In the genomic region with DNA sequence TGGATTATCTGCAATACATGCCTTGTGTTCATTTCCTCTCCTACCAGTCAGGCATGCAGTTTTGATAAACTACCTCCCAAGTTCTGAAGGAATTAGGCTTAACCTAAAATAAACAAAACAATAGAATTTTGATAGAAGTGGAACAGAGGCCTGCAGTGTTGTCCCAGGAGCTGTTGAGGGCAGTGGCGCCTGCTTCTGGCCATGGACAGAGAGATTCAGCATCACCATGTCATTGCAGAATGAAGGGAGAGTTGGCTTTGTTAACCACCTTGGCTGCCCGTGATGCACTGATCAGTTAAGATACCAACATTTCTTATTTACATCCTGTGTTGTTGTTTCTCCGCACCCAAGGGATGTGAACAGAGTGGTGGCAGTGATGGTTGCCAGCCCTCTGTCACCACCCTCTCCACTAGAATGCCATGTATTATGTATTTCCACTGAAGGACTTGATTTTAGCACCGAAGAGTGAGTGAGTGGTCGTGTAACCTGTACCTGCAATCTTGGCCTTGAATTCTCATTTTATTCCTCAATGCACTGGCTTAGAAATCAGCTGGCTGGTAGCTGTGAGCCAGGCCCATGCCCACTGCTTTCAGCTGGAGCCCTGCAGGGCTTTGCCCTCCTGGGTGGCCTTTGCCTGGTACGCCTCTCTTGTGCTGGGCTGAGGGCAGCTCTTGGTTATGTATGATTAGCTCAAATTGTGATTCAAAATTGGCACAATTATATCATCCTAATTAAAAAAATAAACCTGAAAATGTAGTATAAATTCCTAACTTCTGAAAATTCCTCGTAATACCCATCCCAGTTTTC, we compare ENCODE assay signal across 13 cellular contexts. TPM values are rescaled to one million over a fixed set of nuclear protein-coding genes. Genes with fewer than 3 reads are reported as not detected.
DNase-seq lines count a peak whose midpoint lies in the region; TF ChIP-seq lines count a peak whose summit lies in the region.
"Had no signal": no experiment of that assay in that cellular context is flagged by ENCODE, and none has a peak within 500 bp of the region (broad histone marks: within the 10 kb centered on the region; RNA-seq: fewer than 3 reads in every experiment).

No MANE protein-coding gene starts in this region.

- no peak overlapping the region for H2BK15ac ChIP-seq in H9 (ENCODE audit: low read depth, low read length)

- peak overlapping the region in 5 of 7 donors; percentile 44 to 93 (median 74) for H3K27ac Mint-ChIP-seq in CD4-positive, alpha-beta memory T cell
- peak overlapping the region in 2 of 3 experiments; percentile 17 to 29; a peak in 2 of 7 replicates for H3K27ac Mint-ChIP-seq in H9
- H3K27ac Mint-ChIP-seq: activated T-cell treated with anti-CD3 and anti-CD28 coated beads, Interleukin-2, amount 50 U/mL, for 24 hours had no signal

- H3K4me1 ChIP-seq in CD4-positive, alpha-beta memory T cell (ENCODE audit: insufficient read depth, low read length): peaks cover 28% of the 10 kb centered on the region
- H3K4me1 ChIP-seq in H9 (ENCODE audit: insufficient read depth, low read length) (peaks cover 4% of the 10 kb centered on the region; the same call in 1 of the 2 replicates), left ventricle myocardium inferior (peaks cover 27% of the 10 kb centered on the region)
- no peaks in the 10 kb centered on the region for H3K4me1 ChIP-seq in effector memory CD4-positive, alpha-beta T cell (ENCODE audit: control insufficient read depth, insufficient read depth, low read length, poor library complexity, severe bottlenecking)
- H3K4me1 ChIP-seq: tibial artery had no signal

- no peak overlapping the region for H3K4ac ChIP-seq in H9 (ENCODE audit: low read depth, low read length)

- peak in 1 of 5 donors; percentile 19 for DNase-seq in CD4-positive, alpha-beta memory T cell
- no peak for DNase-seq in H9
- DNase-seq in astrocyte of the spinal cord (ENCODE audit: low read depth, low spot score): no peak
- no peak for DNase-seq in left ventricle myocardium inferior
- no peak for DNase-seq in effector memory CD4-positive, alpha-beta T cell
- no peak for DNase-seq in NCI-H1417 treated with DMSO at 0.1 percent for 48 hours (lab: John Stamatoyannopoulos, UW)
- DNase-seq in stimulated activated CD4-positive, alpha-beta T cell treated with anti-CD3 and anti-CD28 coated beads, Interleukin-15, amount 100 ng/mL, for 24 hours: no peak
- no peak for DNase-seq in substantia nigra (lab: John Stamatoyannopoulos, UW)
- DNase-seq: activated T-cell treated with anti-CD3 and anti-CD28 coated beads, Interleukin-2, amount 50 U/mL, for 24 hours; stimulated activated CD4-positive, alpha-beta T cell treated with anti-CD3 and anti-CD28 coated beads, Interleukin-12 subunit alpha, Interleukin-12 subunit beta, amount 100 ng/mL, for 4 hours; tibial artery had no signal

- peaks cover 9 to 20% of the 10 kb centered on the region in 2 donors for H3K36me3 Mint-ChIP-seq in CD4-positive, alpha-beta memory T cell
- H3K36me3 Mint-ChIP-seq in H9 (ENCODE audit: insufficient read depth in 1 of 3, low read depth in 3 of 3): no peaks in the 10 kb centered on the region

- H4K8ac ChIP-seq in H9 (replicated peaks; ENCODE audit: insufficient read length, low read depth, low read length): no peak overlapping the region

- H3K36me3 ChIP-seq in CD4-positive, alpha-beta memory T cell (ENCODE audit: insufficient read depth, low read length): peaks cover under 1% of the 10 kb centered on the region
- H3K36me3 ChIP-seq in left ventricle myocardium inferior: no peaks in the 10 kb centered on the region
- no peaks in the 10 kb centered on the region for H3K36me3 ChIP-seq in effector memory CD4-positive, alpha-beta T cell (ENCODE audit: control insufficient read depth, insufficient read depth, low read length)
- H3K36me3 ChIP-seq: neutrophil, tibial artery had no signal

- no peak overlapping the region for H4K5ac ChIP-seq in H9 (ENCODE audit: insufficient read length, low read depth, low read length)

- no peaks in the 10 kb centered on the region for H3K23me2 ChIP-seq in H9 (ENCODE audit: insufficient read length, low read depth, low read length, poor library complexity, severe bottlenecking)

- H3K9me3 Mint-ChIP-seq in CD4-positive, alpha-beta memory T cell: no peaks in the 10 kb centered on the region
- H3K9me3 Mint-ChIP-seq in H9: no peaks in the 10 kb centered on the region
- H3K9me3 Mint-ChIP-seq: activated T-cell treated with anti-CD3 and anti-CD28 coated beads, Interleukin-2, amount 50 U/mL, for 24 hours had no signal

- H3K4me3 ChIP-seq in CD4-positive, alpha-beta memory T cell (ENCODE audit: low read length in 2 of 2): no peak overlapping the region
- no peak overlapping the region for H3K4me3 ChIP-seq in astrocyte of the spinal cord (ENCODE audit: low read depth, low read length)
- no peak overlapping the region for H3K4me3 ChIP-seq in left ventricle myocardium inferior
- no peak overlapping the region for H3K4me3 ChIP-seq in effector memory CD4-positive, alpha-beta T cell (ENCODE audit: insufficient read depth, low read depth, low read length, poor library complexity, severe bottlenecking)
- H3K4me3 ChIP-seq: K562, tibial artery had no signal

- no peak overlapping the region for H3T11ph ChIP-seq in H9 (ENCODE audit: low read length)

- H4K91ac ChIP-seq in H9 (ENCODE audit: insufficient read length, low read depth, low read length): no peak overlapping the region

- no peak overlapping the region for H3K4me2 ChIP-seq in H9 (ENCODE audit: insufficient read depth, insufficient read length, low read length)

- H2AFZ ChIP-seq in H9 (ENCODE audit: low read length): no peak overlapping the region

- no peaks in the 10 kb centered on the region for H3K27me3 Mint-ChIP-seq in CD4-positive, alpha-beta memory T cell
- no peaks in the 10 kb centered on the region for H3K27me3 Mint-ChIP-seq in H9 (ENCODE audit: low read depth)
- H3K27me3 Mint-ChIP-seq: activated T-cell treated with anti-CD3 and anti-CD28 coated beads, Interleukin-2, amount 50 U/mL, for 24 hours had no signal

- no peak overlapping the region for H3K27ac ChIP-seq in CD4-positive, alpha-beta memory T cell (ENCODE audit: low read depth, low read length)
- H3K27ac ChIP-seq in H9 (ENCODE audit: insufficient read length, low read depth, low read length) (no peak overlapping the region), left ventricle myocardium inferior (replicated peaks) (no peak overlapping the region), substantia nigra (ENCODE audit: low read depth, low read length, poor library complexity, severe bottlenecking) (no peak overlapping the region)
- H3K27ac ChIP-seq in effector memory CD4-positive, alpha-beta T cell (ENCODE audit: insufficient read depth, low read length, poor library complexity, severe bottlenecking): no peak overlapping the region
- H3K27ac ChIP-seq: neutrophil, tibial artery had no signal

- no peak overlapping the region for H3K18ac ChIP-seq in H9 (ENCODE audit: insufficient read length, low read depth, low read length)

- H2AK5ac ChIP-seq in H9 (ENCODE audit: insufficient read length, low read length): no peak overlapping the region

- no peaks in the 10 kb centered on the region for H3K9me3 ChIP-seq in CD4-positive, alpha-beta memory T cell (ENCODE audit: control insufficient read depth in 1 of 2, low read length in 2 of 2)
- H3K9me3 ChIP-seq in H9 (ENCODE audit: control insufficient read depth, low read depth, low read length) (no peaks in the 10 kb centered on the region), left ventricle myocardium inferior (replicated peaks) (no peaks in the 10 kb centered on the region)
- no peaks in the 10 kb centered on the region for H3K9me3 ChIP-seq in effector memory CD4-positive, alpha-beta T cell (ENCODE audit: control insufficient read depth, low read length)
- H3K9me3 ChIP-seq: neutrophil, tibial artery had no signal

- no peak overlapping the region for H2BK5ac ChIP-seq in H9 (ENCODE audit: insufficient read length, low read length)

- no peak overlapping the region for H3K9ac ChIP-seq in H9 (ENCODE audit: extremely low read depth, insufficient read length, low read length)

- H3K4me3 Mint-ChIP-seq in CD4-positive, alpha-beta memory T cell: peak overlapping the region in 2 of 8 donors; percentile 11 to 43
- no peak overlapping the region for H3K4me3 Mint-ChIP-seq in H9
- H3K4me3 Mint-ChIP-seq: activated T-cell treated with anti-CD3 and anti-CD28 coated beads, Interleukin-2, amount 50 U/mL, for 24 hours had no signal

- H3K14ac ChIP-seq in H9 (ENCODE audit: insufficient read depth, low read length): no peak overlapping the region

- no peaks in the 10 kb centered on the region for H3K79me2 ChIP-seq in H9 (ENCODE audit: insufficient read depth, low read length)

- peaks cover 10 to 56% (median 22%) of the 10 kb centered on the region in 4 donors for H3K4me1 Mint-ChIP-seq in CD4-positive, alpha-beta memory T cell
- peaks cover 16 to 21% of the 10 kb centered on the region in 2 experiments for H3K4me1 Mint-ChIP-seq in H9

- CTCF ChIA-PET in CD4-positive, alpha-beta memory T cell (lab: Charles Lee; ENCODE audit: partially characterized antibody): no interaction called here

- H2BK20ac ChIP-seq in H9 (ENCODE audit: low read depth, low read length, poor library complexity, severe bottlenecking): no peak overlapping the region

- no peak overlapping the region for H2BK12ac ChIP-seq in H9 (ENCODE audit: insufficient read length, low read depth, low read length)

- TF ChIP-seq CTCF in H9 (conservative IDR thresholded peaks at IDR 0.05) (peak; percentile 58), astrocyte of the spinal cord (IDR thresholded peaks at IDR 0.05; ENCODE audit: low read depth, low read length) (peak; percentile 28), left ventricle myocardium inferior (IDR thresholded peaks at IDR 0.05; ENCODE audit: borderline replicate concordance) (peak; percentile 35)

- in situ Hi-C loops in astrocyte of the spinal cord (cut with HindIII; ENCODE audit: low sequenced_read_pairs): no loop called here

- no peaks in the 10 kb centered on the region for H4K20me1 ChIP-seq in H9 (ENCODE audit: control insufficient read depth, insufficient read depth, insufficient read length)

- H3K79me1 ChIP-seq in H9 (ENCODE audit: insufficient read depth, low read depth, low read length, poor library complexity, severe bottlenecking): no peaks in the 10 kb centered on the region

- POLR2A ChIA-PET in CD4-positive, alpha-beta memory T cell (lab: Charles Lee; ENCODE audit: partially characterized antibody): no interaction called here

- H3K27me3 ChIP-seq in CD4-positive, alpha-beta memory T cell (ENCODE audit: insufficient read depth, low read length): no peaks in the 10 kb centered on the region
- H3K27me3 ChIP-seq in H9 (ENCODE audit: insufficient read depth, low read length): no peaks in the 10 kb centered on the region
- H3K27me3 ChIP-seq in left ventricle myocardium inferior (ENCODE audit: low read depth): no peaks in the 10 kb centered on the region
- H3K27me3 ChIP-seq in effector memory CD4-positive, alpha-beta T cell (replicated peaks; ENCODE audit: control insufficient read depth, insufficient read depth, low read length, poor library complexity, severe bottlenecking): no peaks in the 10 kb centered on the region
- H3K27me3 ChIP-seq: neutrophil, tibial artery had no signal

- no peak overlapping the region for H2BK120ac ChIP-seq in H9 (ENCODE audit: low read depth, low read length, poor library complexity, severe bottlenecking)

- H3K56ac ChIP-seq in H9 (ENCODE audit: insufficient read length, low read depth, low read length): no peak overlapping the region

- no CpG with 5 or more reads among the region's 7 CpGs for WGBS in H9 (ENCODE audit: extremely low coverage, insufficient read length, low lambda C conversion rate)

- H3K23ac ChIP-seq in H9 (ENCODE audit: insufficient read length, low read depth, low read length): no peak overlapping the region

- intact Hi-C loops in CD4-positive, alpha-beta memory T cell (cut with micrococcal nuclease): no loop called here
- intact Hi-C loops in left ventricle myocardium inferior (cut with micrococcal nuclease): loop anchor here (10.0 kb wide), 1 partner anchor 118 kb away; no protein-coding TSS in a partner anchor

RNA-seq across cellular contexts. Expression of gene SHLD1, which starts 56.5 kb away (rescaled TPM):
- 10 to 100 TPM; 13.6 to 16.3 TPM for total RNA-seq in CD4-positive, alpha-beta memory T cell
- 10 to 100 TPM; 20.2 to 22.0 TPM for polyA plus RNA-seq in CD4-positive, alpha-beta memory T cell
- total RNA-seq in H9 (2021) (6.7 and 7.4 TPM in 2 replicates), left ventricle myocardium inferior (5.7 TPM)
